In the genomic region with DNA sequence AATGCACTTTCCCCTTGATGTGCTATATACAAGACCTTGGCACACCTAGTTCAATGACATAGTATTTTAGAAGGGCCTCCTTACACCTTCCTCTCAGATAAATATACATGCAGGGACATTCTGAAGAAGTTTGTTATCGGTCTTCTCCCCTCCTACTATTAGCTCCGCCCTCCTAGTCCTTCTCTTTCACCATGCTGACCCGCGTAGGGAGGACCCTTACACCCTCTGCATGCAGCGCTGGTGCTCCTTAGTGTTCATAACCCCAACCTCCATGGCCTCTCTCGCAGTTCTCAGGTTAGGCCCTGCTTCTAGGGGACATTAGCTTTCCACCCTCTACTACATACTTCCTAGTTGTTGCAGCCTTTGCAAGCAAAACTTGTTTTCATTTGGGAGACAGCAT, we compare ENCODE assay signal across 1 cellular context.
TF ChIP-seq lines count a peak whose summit lies in the region.

No MANE protein-coding gene starts in this region.

TF ChIP-seq in SK-N-SH treated with all-trans-retinoic acid at 6 μM for 48 hours, 23 proteins besides CTCF, POLR2A, EP300 and RAD21 (continued from another document):
- no peak for TF ChIP-seq POU6F1 (CRISPR knock-in tag; IDR thresholded peaks at IDR 0.05; ENCODE audit: borderline replicate concordance, low read depth)
